8 cellular contexts compared by ENCODE assay signal in genomic region chrX:71181558-71181909, GRCh38. TPM values are rescaled to one million over a fixed set of nuclear protein-coding genes. Genes with fewer than 3 reads are reported as not detected.
A peak's percentile ranks its signal among the peaks of the same experiment; 100 is the strongest.
DNase-seq lines count a peak whose midpoint lies in the region; ATAC-seq and FAIRE-seq lines count a peak whose summit lies in the region.

No MANE protein-coding gene starts in this region.

- H3K27ac Mint-ChIP-seq in activated naive CD8-positive, alpha-beta T cell treated with anti-CD3 and anti-CD28 coated beads for 36 hours, result peak overlapping the region; percentile 98

- no peaks in the 10 kb centered on the region for H3K36me3 ChIP-seq in iPS-15b (ENCODE audit: control insufficient read depth, insufficient read depth, low read length)

- peak overlapping the region; percentile 28 for H3K9ac ChIP-seq in iPS-15b (ENCODE audit: low read depth, low read length)

- DNase-seq in OCI-M1 (lab: John Stamatoyannopoulos, UW), result peak; percentile 82
- DNase-seq in activated naive CD8-positive, alpha-beta T cell treated with anti-CD3 and anti-CD28 coated beads for 36 hours, result peak; percentile 61
- peak; percentile 49 for DNase-seq in stimulated activated CD4-positive, alpha-beta T cell treated with anti-CD3 and anti-CD28 coated beads, Interleukin-1b, Interleukin-23, amount 100 ng/mL, for 48 hours
- no peak for DNase-seq in HTR-8/SVneo (ENCODE audit: insufficient read length, low spot score)
- DNase-seq in NCI-H2081 (lab: John Stamatoyannopoulos, UW), result no peak

- H3K27me3 Mint-ChIP-seq in activated naive CD8-positive, alpha-beta T cell treated with anti-CD3 and anti-CD28 coated beads for 36 hours, result no peaks in the 10 kb centered on the region

- peaks cover 9% of the 10 kb centered on the region for H3K4me1 Mint-ChIP-seq in activated naive CD8-positive, alpha-beta T cell treated with anti-CD3 and anti-CD28 coated beads for 36 hours

- ATAC-seq in GM18511 (IDR thresholded peaks at IDR 0.05; ENCODE audit: unreplicated experiment) (peak; percentile 54), HG02610 (IDR thresholded peaks at IDR 0.05; ENCODE audit: unreplicated experiment) (peak; percentile 55)

- H3K4me1 ChIP-seq in iPS-15b (ENCODE audit: control insufficient read depth, insufficient read depth, low read length), result peaks cover 12% of the 10 kb centered on the region

- peak overlapping the region; percentile 45 for H3K4me3 ChIP-seq in iPS-15b (ENCODE audit: low read depth, low read length)

- peak overlapping the region; percentile 85 for H3K4me3 Mint-ChIP-seq in activated naive CD8-positive, alpha-beta T cell treated with anti-CD3 and anti-CD28 coated beads for 36 hours

- no peaks in the 10 kb centered on the region for H3K27me3 ChIP-seq in iPS-15b (ENCODE audit: control insufficient read depth, insufficient read depth, low read length)

- H3K36me3 Mint-ChIP-seq in activated naive CD8-positive, alpha-beta T cell treated with anti-CD3 and anti-CD28 coated beads for 36 hours, result peaks cover 7% of the 10 kb centered on the region

- FAIRE-seq in HTR-8/SVneo (lab: Jason Lieb, UNC), result no peak

- peaks cover 4% of the 10 kb centered on the region for H3K9me3 ChIP-seq in iPS-15b (ENCODE audit: control insufficient read depth, insufficient read depth, low read length)

- no peaks in the 10 kb centered on the region for H3K9me3 Mint-ChIP-seq in activated naive CD8-positive, alpha-beta T cell treated with anti-CD3 and anti-CD28 coated beads for 36 hours

RNA-seq across cellular contexts. Expression of gene NLGN3, which starts 36.9 kb away (rescaled TPM):
- total RNA-seq in activated naive CD8-positive, alpha-beta T cell treated with anti-CD3 and anti-CD28 coated beads for 36 hours, result under 1 TPM; 0.41 to 0.58 TPM

RNA-seq across cellular contexts. Expression of gene GJB1, which starts 41.5 kb away (rescaled TPM):
- not detected for total RNA-seq in activated naive CD8-positive, alpha-beta T cell treated with anti-CD3 and anti-CD28 coated beads for 36 hours

Comparison
In these comparisons a context has a peak if more than half of its experiments do, and no peak if none do; other contexts are left out.
1. DNase-seq: peak in OCI-M1 (single experiment), activated naive CD8-positive, alpha-beta T cell treated with anti-CD3 and anti-CD28 coated beads for 36 hours (single experiment) and stimulated activated CD4-positive, alpha-beta T cell treated with anti-CD3 and anti-CD28 coated beads, Interleukin-1b, Interleukin-23, amount 100 ng/mL, for 48 hours (single experiment); none in HTR-8/SVneo (single experiment) and NCI-H2081 (0 of 2).